ENCODE assay signal across 27 cellular contexts in genomic region chrX:16335181-16335580, GRCh38.
"Had no signal": no experiment of that assay in that cellular context is flagged by ENCODE, and none has a peak within 500 bp of the region (broad histone marks: within the 10 kb centered on the region; RNA-seq: fewer than 3 reads in every experiment).

No MANE protein-coding gene starts in this region.

- H3K27ac Mint-ChIP-seq: immature natural killer cell; mesothelial cell of epicardium; natural killer cell; nephron progenitor cell; neural progenitor cell; stimulated activated memory B cell treated with anti-CD40 and anti-IgM and Interleukin-4, amounts not matched to agents 10 μg/mL and 1 μg/mL and 100 μg/mL, for 72 hours; type B pancreatic cell had no signal

- H3K9me3 Mint-ChIP-seq: neural progenitor cell, type B pancreatic cell had no signal

- H3K4me1 Mint-ChIP-seq: immature natural killer cell, mesothelial cell of epicardium, naive B cell, natural killer cell, nephron progenitor cell, neural progenitor cell had no signal

- H3K36me3 Mint-ChIP-seq: immature natural killer cell; mesothelial cell of epicardium; naive B cell; natural killer cell; neural progenitor cell; stimulated activated memory B cell treated with anti-CD40 and anti-IgM and Interleukin-4, amounts not matched to agents 10 μg/mL and 1 μg/mL and 100 μg/mL, for 72 hours; type B pancreatic cell had no signal

- H3K27me3 Mint-ChIP-seq: naive B cell; stimulated activated memory B cell treated with anti-CD40 and anti-IgM and Interleukin-4, amounts not matched to agents 10 μg/mL and 1 μg/mL and 100 μg/mL, for 72 hours; type B pancreatic cell had no signal

- DNase-seq: hypothalamus; immature natural killer cell; kidney; left ventricle myocardium inferior; mesendoderm; naive B cell; natural killer cell; nephron progenitor cell; occipital lobe; psoas muscle; right lobe of liver; stimulated activated CD4-positive, alpha-beta T cell treated with anti-CD3 and anti-CD28 coated beads, Interleukin-1b, Interleukin-23, amount 100 ng/mL, for 48 hours; stimulated activated CD4-positive, alpha-beta T cell treated with anti-CD3 and anti-CD28 coated beads, Interleukin-2, amount 100 ng/mL, for 48 hours; stimulated activated CD4-positive, alpha-beta T cell treated with anti-CD3 and anti-CD28 coated beads, Interleukin-4, amount 100 ng/mL, for 4 hours; stimulated activated CD8-positive, alpha-beta memory T cell treated with anti-CD3 and anti-CD28 coated beads, Interleukin-4, amount 100 ng/mL, for 48 hours; stimulated activated naive CD4-positive, alpha-beta T cell treated with Interleukin-2 at 50 U/mL for 16 hours; substantia nigra; uterus had no signal

- FAIRE-seq: islet of Langerhans, kidney had no signal

- H3K4me3 ChIP-seq: left ventricle myocardium inferior, lung, neural progenitor cell, psoas muscle, right atrium auricular region, right lobe of liver, smooth muscle cell, tibial nerve, uterus had no signal

- H3K4me3 Mint-ChIP-seq: immature natural killer cell; mesothelial cell of epicardium; naive B cell; natural killer cell; nephron progenitor cell; neural progenitor cell; stimulated activated memory B cell treated with anti-CD40 and anti-IgM and Interleukin-4, amounts not matched to agents 10 μg/mL and 1 μg/mL and 100 μg/mL, for 72 hours; type B pancreatic cell had no signal
